ENCODE assay signal across 21 cellular contexts in genomic region chr16:23397464-23397863, GRCh38.
"Had no signal": no experiment of that assay in that cellular context is flagged by ENCODE, and none has a peak within 500 bp of the region (broad histone marks: within the 10 kb centered on the region; RNA-seq: fewer than 3 reads in every experiment).

No MANE protein-coding gene starts in this region.

- DNase-seq: effector memory CD8-positive, alpha-beta T cell; glutamatergic neuron; immature natural killer cell; left cardiac atrium; left ventricle myocardium superior; mesendoderm; naive B cell; nephron progenitor cell; stimulated activated CD4-positive, alpha-beta T cell treated with anti-CD3 and anti-CD28 coated beads, Interleukin-2, amount 100 ng/mL, for 48 hours; stimulated activated naive CD4-positive, alpha-beta T cell treated with Interleukin-2 at 50 U/mL for 16 hours; upper lobe of left lung; uterus had no signal

- ATAC-seq: effector memory CD8-positive, alpha-beta T cell; gastroesophageal sphincter; left cardiac atrium; left ventricle myocardium superior had no signal

- H3K36me3 ChIP-seq: uterus had no signal

- H3K27me3 Mint-ChIP-seq: dendritic cell treated with granulocyte-macrophage colony-stimulating factor and Interleukin-4, amounts not matched to agents 40 ng/mL and 50 ng/mL, for 4 days; effector memory CD8-positive, alpha-beta T cell; naive B cell had no signal

- H3K4me2 ChIP-seq: smooth muscle cell had no signal

- H3K27ac Mint-ChIP-seq: dendritic cell treated with granulocyte-macrophage colony-stimulating factor and Interleukin-4, amounts not matched to agents 40 ng/mL and 50 ng/mL, for 4 days; effector memory CD8-positive, alpha-beta T cell; immature natural killer cell; nephron progenitor cell had no signal

- FAIRE-seq: colon, keratinocyte had no signal

- H3K4me3 ChIP-seq: esophagus muscularis mucosa, gastroesophageal sphincter, lung, smooth muscle cell, tibial artery, upper lobe of left lung, uterus had no signal

- H3K9me3 ChIP-seq: esophagus muscularis mucosa, gastroesophageal sphincter, tibial artery, upper lobe of left lung, uterus had no signal

- H3K9me3 Mint-ChIP-seq: dendritic cell treated with granulocyte-macrophage colony-stimulating factor and Interleukin-4, amounts not matched to agents 40 ng/mL and 50 ng/mL, for 4 days; effector memory CD8-positive, alpha-beta T cell; immature natural killer cell; naive B cell; nephron progenitor cell had no signal

- H3K4me3 Mint-ChIP-seq: dendritic cell treated with granulocyte-macrophage colony-stimulating factor and Interleukin-4, amounts not matched to agents 40 ng/mL and 50 ng/mL, for 4 days; effector memory CD8-positive, alpha-beta T cell; immature natural killer cell; nephron progenitor cell had no signal

- H3K27me3 ChIP-seq: esophagus muscularis mucosa, gastroesophageal sphincter, tibial artery, upper lobe of left lung, uterus had no signal

- H3K4me1 Mint-ChIP-seq: immature natural killer cell, naive B cell had no signal

- H3K27ac ChIP-seq: epithelial cell of prostate, esophagus muscularis mucosa, tibial artery, uterus had no signal

- H3K4me1 ChIP-seq: tibial artery, uterus had no signal
